9 cellular contexts compared by ENCODE assay signal in the genomic region with DNA sequence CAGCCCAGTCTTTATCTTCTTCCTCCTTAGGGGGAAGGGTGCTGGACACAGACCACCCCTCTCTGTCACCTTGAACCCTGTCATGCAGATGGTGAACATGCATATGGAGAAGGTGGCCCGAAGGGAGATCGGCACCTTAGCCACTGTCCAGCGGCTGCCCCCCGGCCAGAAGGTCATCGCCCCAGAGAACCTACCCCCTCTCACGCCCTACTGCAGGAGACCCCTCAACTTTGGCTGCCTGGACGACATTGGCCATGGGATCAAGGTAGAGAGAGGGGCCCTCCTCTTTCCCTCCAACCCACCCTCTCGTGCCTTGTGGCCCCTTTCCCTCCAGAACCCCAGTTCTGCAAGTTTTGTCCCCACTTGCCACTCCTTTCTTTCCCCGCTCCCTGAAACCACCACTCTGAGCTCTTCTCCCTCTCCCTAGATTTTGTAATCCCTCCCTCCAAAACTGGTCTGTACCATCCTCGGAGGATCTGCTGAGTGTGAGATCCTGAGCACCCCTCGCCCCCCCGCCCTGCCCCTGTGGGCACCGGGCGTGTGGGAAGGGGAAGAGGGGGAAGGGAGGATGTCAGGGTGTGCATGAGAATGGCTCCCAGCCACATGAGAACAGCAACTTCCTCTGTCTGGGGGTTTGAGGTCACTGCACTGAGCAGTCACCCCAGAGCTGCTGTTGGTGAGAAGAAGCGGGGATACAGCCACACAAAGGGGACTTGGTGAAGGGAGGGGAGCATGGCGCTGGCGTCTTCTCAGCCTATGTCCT. TPM values are rescaled to one million over a fixed set of nuclear protein-coding genes. Genes with fewer than 3 reads are reported as not detected.
A peak's percentile ranks its signal among the peaks of the same experiment; 100 is the strongest.
DNase-seq lines count a peak whose midpoint lies in the region; ATAC-seq lines count a peak whose summit lies in the region.
"Had no signal": no experiment of that assay in that cellular context is flagged by ENCODE, and none has a peak within 500 bp of the region (broad histone marks: within the 10 kb centered on the region; RNA-seq: fewer than 3 reads in every experiment).

No MANE protein-coding gene starts in this region.

- intact Hi-C loops in left ventricle myocardium superior (cut with micrococcal nuclease) = no loop called here

- H3K27me3 Mint-ChIP-seq in stimulated activated naive CD8-positive, alpha-beta T cell treated with anti-CD3 and anti-CD28 coated beads, Interleukin-15, amount 100 ng/mL, for 72 hours = no peaks in the 10 kb centered on the region

- peak; percentile 35 to 43 for DNase-seq in activated CD4-positive, alpha-beta T cell treated with anti-CD3 and anti-CD28 coated beads, Interleukin-2, amount 50 U/mL, for 4 hours
- peak; percentile 73 for DNase-seq in left ventricle myocardium superior
- DNase-seq in stimulated activated naive CD8-positive, alpha-beta T cell treated with anti-CD3 and anti-CD28 coated beads, Interleukin-15, amount 100 ng/mL, for 72 hours = peak; percentile 66 to 71
- DNase-seq in dedifferentiated amniotic fluid mesenchymal stem cell (ENCODE audit: extremely low spot score) = no peak
- no peak for DNase-seq in NCI-H526 (lab: John Stamatoyannopoulos, UW)

- H3K4me1 Mint-ChIP-seq in stimulated activated naive CD8-positive, alpha-beta T cell treated with anti-CD3 and anti-CD28 coated beads, Interleukin-15, amount 100 ng/mL, for 72 hours = peaks cover 84% of the 10 kb centered on the region

- ATAC-seq in GM18907 (IDR thresholded peaks at IDR 0.05; ENCODE audit: unreplicated experiment) (peak; percentile 55), HG03342 (IDR thresholded peaks at IDR 0.05; ENCODE audit: unreplicated experiment) (peak; percentile 40), left ventricle myocardium superior (peak; percentile 76), GM18873 (IDR thresholded peaks at IDR 0.05; ENCODE audit: low FRiP score, unreplicated experiment) (no peak)
- ATAC-seq in stimulated activated naive CD8-positive, alpha-beta T cell treated with anti-CD3 and anti-CD28 coated beads, Interleukin-15, amount 100 ng/mL, for 72 hours = peak; percentile 66

- H3K4me3 Mint-ChIP-seq in stimulated activated naive CD8-positive, alpha-beta T cell treated with anti-CD3 and anti-CD28 coated beads, Interleukin-15, amount 100 ng/mL, for 72 hours = peak overlapping the region; percentile 73 to 86

- H3K9me3 Mint-ChIP-seq in stimulated activated naive CD8-positive, alpha-beta T cell treated with anti-CD3 and anti-CD28 coated beads, Interleukin-15, amount 100 ng/mL, for 72 hours = no peaks in the 10 kb centered on the region

- H3K27ac Mint-ChIP-seq in stimulated activated naive CD8-positive, alpha-beta T cell treated with anti-CD3 and anti-CD28 coated beads, Interleukin-15, amount 100 ng/mL, for 72 hours = peak overlapping the region; percentile 65 to 90

RNA-seq across cellular contexts. Expression of a gene that starts 7.3 kb away (rescaled TPM):
- 5.6 TPM for total RNA-seq in left ventricle myocardium superior

RNA-seq across cellular contexts. Expression of a gene that starts 7.5 kb away (rescaled TPM):
- 1.2 TPM for total RNA-seq in left ventricle myocardium superior

RNA-seq across cellular contexts. Expression of a gene that starts 12.8 kb away (rescaled TPM):
- total RNA-seq in left ventricle myocardium superior = 0.64 TPM
- total RNA-seq: endothelial cell of umbilical vein had no signal

Comparison
In these comparisons a context has a peak if more than half of its experiments do, and no peak if none do; other contexts are left out.
1. DNase-seq: peak in activated CD4-positive, alpha-beta T cell treated with anti-CD3 and anti-CD28 coated beads, Interleukin-2, amount 50 U/mL, for 4 hours (2 of 2), left ventricle myocardium superior (single experiment) and stimulated activated naive CD8-positive, alpha-beta T cell treated with anti-CD3 and anti-CD28 coated beads, Interleukin-15, amount 100 ng/mL, for 72 hours (2 of 2); none in dedifferentiated amniotic fluid mesenchymal stem cell (single experiment) and NCI-H526 (0 of 2).